9 cellular contexts compared by ENCODE assay signal in genomic region chr4:3037957-3038451, GRCh38. TPM values are rescaled to one million over a fixed set of nuclear protein-coding genes. Genes with fewer than 3 reads are reported as not detected.
DNase-seq lines count a peak whose midpoint lies in the region; ATAC-seq and TF ChIP-seq lines count a peak whose summit lies in the region.
"Had no signal": no experiment of that assay in that cellular context is flagged by ENCODE, and none has a peak within 500 bp of the region (broad histone marks: within the 10 kb centered on the region; RNA-seq: fewer than 3 reads in every experiment).

No MANE protein-coding gene starts in this region.

- no peak overlapping the region for H2BK15ac ChIP-seq in mesenchymal stem cell (ENCODE audit: low read depth, poor library complexity, severe bottlenecking)

- no peak overlapping the region for H2BK5ac ChIP-seq in mesenchymal stem cell (ENCODE audit: low read depth, low read length, poor library complexity, severe bottlenecking)

- H3K27me3 ChIP-seq in BLaER1 treated with 17β-estradiol and CSF1 and Interleukin-3, amounts not matched to agents 10 nM and 100 nM, result no peaks in the 10 kb centered on the region
- H3K27me3 ChIP-seq in HCT116 (ENCODE audit: insufficient read depth, low read length) (no peaks in the 10 kb centered on the region), mesenchymal stem cell (ENCODE audit: control insufficient read depth in 1 of 2, insufficient read depth in 1 of 2, low read length in 2 of 2) (peaks cover 0 to 48% of the 10 kb centered on the region in 2 experiments)

- H2BK12ac ChIP-seq in mesenchymal stem cell (ENCODE audit: low read length in 2 of 2), result no peak overlapping the region

- no peaks in the 10 kb centered on the region for H3K79me1 ChIP-seq in mesenchymal stem cell (replicated peaks; ENCODE audit: low read length, poor library complexity, severe bottlenecking)

- H3K9ac ChIP-seq in BLaER1 treated with 17β-estradiol and CSF1 and Interleukin-3, amounts not matched to agents 10 nM and 100 nM, result peak overlapping the region in 5 of 11 experiments; percentile 0 to 47 (median 20); a peak in 1 of 22 replicates
- H3K9ac ChIP-seq in HCT116 (ENCODE audit: low read length), result no peak overlapping the region
- peak overlapping the region; percentile 56 for H3K9ac ChIP-seq in mesenchymal stem cell (ENCODE audit: low read length)

- ATAC-seq in HCT116, result no peak
- ATAC-seq in HG03175 (IDR thresholded peaks at IDR 0.05; ENCODE audit: unreplicated experiment), result no peak
- no peak for ATAC-seq in esophagus mucosa

- H2BK120ac ChIP-seq in mesenchymal stem cell (ENCODE audit: low read depth, low read length), result no peak overlapping the region

- no peaks in the 10 kb centered on the region for H3K36me3 ChIP-seq in BLaER1 treated with 17β-estradiol and CSF1 and Interleukin-3, amounts not matched to agents 10 nM and 100 nM
- H3K36me3 ChIP-seq in HCT116 (ENCODE audit: control insufficient read depth in 1 of 2, insufficient read depth in 2 of 2, low read length in 2 of 2) (no peaks in the 10 kb centered on the region), mesenchymal stem cell (ENCODE audit: control insufficient read depth in 1 of 2, insufficient read depth in 2 of 2, low read depth in 1 of 2, low read length in 2 of 2) (no peaks in the 10 kb centered on the region)

- TF ChIP-seq POLR2A in HCT116 (IDR thresholded peaks at IDR 0.05; ENCODE audit: borderline replicate concordance, extremely low read depth, insufficient read depth, insufficient read length), result no peak

- H3K9me3 Mint-ChIP-seq in activated naive CD8-positive, alpha-beta T cell treated with anti-CD3 and anti-CD28 coated beads for 36 hours, result no peaks in the 10 kb centered on the region

- no TSS peak for BruUV-seq in HCT116 (replicated peaks; lab: Mats Ljungman, UMichigan)

- in situ Hi-C loops in G401 (cut with HindIII; ENCODE audit: low sequenced_read_pairs), result no loop called here

- H3K27me3 Mint-ChIP-seq in activated naive CD8-positive, alpha-beta T cell treated with anti-CD3 and anti-CD28 coated beads for 36 hours, result peaks cover 11% of the 10 kb centered on the region

- peak overlapping the region; percentile 54 to 93 (median 71) for H3K4me2 ChIP-seq in BLaER1 treated with 17β-estradiol and CSF1 and Interleukin-3, amounts not matched to agents 10 nM and 100 nM
- H3K4me2 ChIP-seq in HCT116 (ENCODE audit: low read length) (peak overlapping the region; percentile 56), mesenchymal stem cell (ENCODE audit: low read length, poor library complexity, severe bottlenecking) (no peak overlapping the region)

- H4K20me1 ChIP-seq in BLaER1 treated with 17β-estradiol and CSF1 and Interleukin-3, amounts not matched to agents 10 nM and 100 nM, result no peaks in the 10 kb centered on the region
- H4K20me1 ChIP-seq in HCT116 (ENCODE audit: insufficient read depth), result no peaks in the 10 kb centered on the region

- DNase-seq in HCT116 (ENCODE audit: low read depth, low spot score) (no peak), mesenchymal stem cell (no peak), cerebellar cortex (ENCODE audit: low spot score) (no peak), G401 (ENCODE audit: low spot score) (no peak)
- no peak for DNase-seq in activated naive CD8-positive, alpha-beta T cell treated with anti-CD3 and anti-CD28 coated beads for 36 hours

- CTCF ChIA-PET in HCT116 (lab: Charles Lee), result interaction anchor here (1.3 kb wide), 1 partner anchor 274 kb away, joined by 6 read pairs; no protein-coding TSS in a partner anchor

- no peaks in the 10 kb centered on the region for H3K9me3 ChIP-seq in BLaER1 treated with 17β-estradiol and CSF1 and Interleukin-3, amounts not matched to agents 10 nM and 100 nM (replicated peaks in 1 of 11)
- no peaks in the 10 kb centered on the region for H3K9me3 ChIP-seq in HCT116 (ENCODE audit: control insufficient read depth in 1 of 2, insufficient read depth in 1 of 2, low read depth in 1 of 2, low read length in 2 of 2)
- H3K9me3 ChIP-seq in mesenchymal stem cell (ENCODE audit: control insufficient read depth, low read length), result no peaks in the 10 kb centered on the region

- RAD21 ChIA-PET in HCT116 (lab: Charles Lee; ENCODE audit: low non-redundant PET in 1 of 2, low total read pairs in 2 of 2, uncharacterized antibody in 2 of 2, unreplicated experiment in 2 of 2), result no interaction called here

- H3K36me3 Mint-ChIP-seq in activated naive CD8-positive, alpha-beta T cell treated with anti-CD3 and anti-CD28 coated beads for 36 hours, result no peaks in the 10 kb centered on the region

- H3K79me2 ChIP-seq in HCT116 (ENCODE audit: insufficient read depth, low read length), result no peaks in the 10 kb centered on the region

- TF ChIP-seq RAD21 in HCT116 (IDR thresholded peaks at IDR 0.05; ENCODE audit: low read depth), result no peak

- no peak overlapping the region for H4K91ac ChIP-seq in mesenchymal stem cell (ENCODE audit: low read length)

- H4K8ac ChIP-seq in mesenchymal stem cell (ENCODE audit: low read length), result no peak overlapping the region

- no peak overlapping the region for H3K14ac ChIP-seq in mesenchymal stem cell (ENCODE audit: low read length in 2 of 2)

- H3K27ac ChIP-seq in BLaER1 treated with 17β-estradiol and CSF1 and Interleukin-3, amounts not matched to agents 10 nM and 100 nM, result no peak overlapping the region
- H3K27ac ChIP-seq in HCT116 (ENCODE audit: low read depth, low read length), result no peak overlapping the region
- no peak overlapping the region for H3K27ac ChIP-seq in mesenchymal stem cell (ENCODE audit: low read length, poor library complexity, severe bottlenecking)

- intact Hi-C loops in HCT116 (cut with micrococcal nuclease), result loop anchor here (1.0 to 2.0 kb wide), 3 partner anchors 60 to 273 kb away; no protein-coding TSS in a partner anchor

- H3K4me3 Mint-ChIP-seq in activated naive CD8-positive, alpha-beta T cell treated with anti-CD3 and anti-CD28 coated beads for 36 hours, result peak overlapping the region; percentile 75

- 82% methylated on average over 5 of the region's 6 CpGs for WGBS in mesenchymal stem cell

- TF ChIP-seq CTCF in HCT116 (IDR thresholded peaks at IDR 0.05 in 2 of 3, conservative IDR thresholded peaks at IDR 0.05 in 1 of 3; ENCODE audit: borderline replicate concordance in 1 of 3, insufficient read depth in 1 of 3, low read depth in 2 of 3, low read length in 2 of 3), result no peak

- H2AFZ ChIP-seq in HCT116 (ENCODE audit: low read depth, low read length, poor library complexity, severe bottlenecking), result no peak overlapping the region
- no peak overlapping the region for H2AFZ ChIP-seq in mesenchymal stem cell (ENCODE audit: low read depth, low read length)

- peaks cover 28% of the 10 kb centered on the region for H3K4me1 Mint-ChIP-seq in activated naive CD8-positive, alpha-beta T cell treated with anti-CD3 and anti-CD28 coated beads for 36 hours

- peak overlapping the region; percentile 16 for H3K27ac Mint-ChIP-seq in activated naive CD8-positive, alpha-beta T cell treated with anti-CD3 and anti-CD28 coated beads for 36 hours

- no peak overlapping the region for H3K23ac ChIP-seq in mesenchymal stem cell (ENCODE audit: low read length in 2 of 2)

- H3K4me3 ChIP-seq in BLaER1 treated with 17β-estradiol and CSF1 and Interleukin-3, amounts not matched to agents 10 nM and 100 nM, result no peak overlapping the region
- no peak overlapping the region for H3K4me3 ChIP-seq in HCT116 (replicated peaks in 1 of 2; ENCODE audit: low read depth in 1 of 2, low read length in 2 of 2)
- H3K4me3 ChIP-seq in mesenchymal stem cell (ENCODE audit: insufficient read depth in 1 of 2, low read depth in 1 of 2, low read length in 2 of 2), result peak overlapping the region in 1 of 2 experiments; percentile 57

- H3K9me2 ChIP-seq in HCT116 (ENCODE audit: insufficient read depth), result no peaks in the 10 kb centered on the region

- peaks cover 36 to 49% (median 42%) of the 10 kb centered on the region in 10 experiments for H3K4me1 ChIP-seq in BLaER1 treated with 17β-estradiol and CSF1 and Interleukin-3, amounts not matched to agents 10 nM and 100 nM
- peaks cover 0 to 10% of the 10 kb centered on the region in 2 experiments; a peak in 2 of 4 replicates for H3K4me1 ChIP-seq in HCT116 (ENCODE audit: control insufficient read depth in 1 of 2, insufficient read depth in 2 of 2, low read length in 2 of 2)
- H3K4me1 ChIP-seq in mesenchymal stem cell (ENCODE audit: control insufficient read depth, insufficient read depth, low read depth, low read length), result no peaks in the 10 kb centered on the region

- POLR2A ChIA-PET in HCT116 (lab: Charles Lee), result no interaction called here

- no peak overlapping the region for H2AK5ac ChIP-seq in mesenchymal stem cell (ENCODE audit: low read length, severe bottlenecking)

- H3K18ac ChIP-seq in mesenchymal stem cell (ENCODE audit: low read depth in 1 of 2, low read length in 2 of 2), result no peak overlapping the region

- no peak overlapping the region for H3K4ac ChIP-seq in mesenchymal stem cell (ENCODE audit: low read depth in 1 of 2, low read length in 2 of 2)

TF ChIP-seq in HCT116, 20 proteins besides CTCF, POLR2A, EP300 and RAD21 (continues in another document):
- TF ChIP-seq EZH2phosphoT487 (IDR thresholded peaks at IDR 0.05; ENCODE audit: borderline replicate concordance) (no peak), CBX3 (IDR thresholded peaks at IDR 0.05; ENCODE audit: low read depth) (no peak), ZNF274 (IDR thresholded peaks at IDR 0.05; ENCODE audit: low read depth, low read length) (no peak), SP1 (IDR thresholded peaks at IDR 0.05; ENCODE audit: low read depth) (no peak), EZH2 (IDR thresholded peaks at IDR 0.05) (no peak), SRF (IDR thresholded peaks at IDR 0.05; ENCODE audit: low read depth) (no peak), MAX (IDR thresholded peaks at IDR 0.05) (no peak), CEBPB (IDR thresholded peaks at IDR 0.05; ENCODE audit: low read depth) (no peak), ATF3 (IDR thresholded peaks at IDR 0.05) (no peak), EGR1 (IDR thresholded peaks at IDR 0.05; ENCODE audit: low read depth) (no peak)

RNA-seq across cellular contexts. Expression of gene HTT-AS, which starts 36.3 kb away (rescaled TPM):
- total RNA-seq in HCT116 (2021; ENCODE audit: unreplicated experiment) (not detected), esophagus mucosa (not detected)
- not detected in 2 replicates for polyA plus RNA-seq in HCT116 (2012)
- not detected for total RNA-seq in activated naive CD8-positive, alpha-beta T cell treated with anti-CD3 and anti-CD28 coated beads for 36 hours
- not detected for polyA plus RNA-seq in mesenchymal stem cell (2013, experiment 1 of 2)
- polyA plus RNA-seq in mesenchymal stem cell (2013, experiment 2 of 2), result not detected
- not detected in 2 replicates for total RNA-seq in G401 (2014; rRNA removed; shearing (Covaris generic))
- total RNA-seq: left colon had no signal

RNA-seq across cellular contexts. Expression of gene HTT, which starts 36.5 kb away (rescaled TPM):
- total RNA-seq in HCT116 (2021; ENCODE audit: unreplicated experiment) (37.4 TPM), esophagus mucosa (39.6 TPM)
- polyA plus RNA-seq in HCT116 (2012), result 16.5 and 17.1 TPM in 2 replicates
- 10 to 100 TPM; 42.9 to 49.4 TPM for total RNA-seq in activated naive CD8-positive, alpha-beta T cell treated with anti-CD3 and anti-CD28 coated beads for 36 hours
- polyA plus RNA-seq in mesenchymal stem cell (2013, experiment 1 of 2), result 16.8 TPM
- 13.9 TPM for polyA plus RNA-seq in mesenchymal stem cell (2013, experiment 2 of 2)
- total RNA-seq in G401 (2014; rRNA removed; shearing (Covaris generic)), result 52.6 and 96.4 TPM in 2 replicates
